ENCODE assay signal across 1 cellular context in the genomic region with DNA sequence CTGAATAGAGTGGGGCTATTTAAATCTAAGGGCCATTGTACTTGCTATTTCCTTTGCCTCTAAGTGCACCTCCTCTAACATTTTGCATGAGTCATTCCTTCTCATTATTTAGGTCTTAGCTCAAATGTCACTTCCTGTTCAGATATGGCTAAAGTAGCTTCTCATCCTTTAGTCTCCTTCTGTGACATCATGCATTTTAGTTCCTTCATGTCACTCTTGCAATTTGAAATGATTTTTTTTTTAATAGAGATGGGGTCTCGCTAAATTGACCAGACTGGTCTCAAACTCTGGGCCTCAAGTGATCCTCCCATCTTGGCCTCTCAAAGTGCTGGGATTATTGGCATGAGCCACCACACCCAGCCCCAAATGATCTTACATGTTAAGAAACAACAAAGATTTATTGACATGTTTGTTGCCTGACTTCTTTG.
TF ChIP-seq lines count a peak whose summit lies in the region.

No MANE protein-coding gene starts in this region.

TF ChIP-seq in GM23338, 12 proteins besides CTCF, POLR2A, EP300 and RAD21:
- TF ChIP-seq, protein P1, sequence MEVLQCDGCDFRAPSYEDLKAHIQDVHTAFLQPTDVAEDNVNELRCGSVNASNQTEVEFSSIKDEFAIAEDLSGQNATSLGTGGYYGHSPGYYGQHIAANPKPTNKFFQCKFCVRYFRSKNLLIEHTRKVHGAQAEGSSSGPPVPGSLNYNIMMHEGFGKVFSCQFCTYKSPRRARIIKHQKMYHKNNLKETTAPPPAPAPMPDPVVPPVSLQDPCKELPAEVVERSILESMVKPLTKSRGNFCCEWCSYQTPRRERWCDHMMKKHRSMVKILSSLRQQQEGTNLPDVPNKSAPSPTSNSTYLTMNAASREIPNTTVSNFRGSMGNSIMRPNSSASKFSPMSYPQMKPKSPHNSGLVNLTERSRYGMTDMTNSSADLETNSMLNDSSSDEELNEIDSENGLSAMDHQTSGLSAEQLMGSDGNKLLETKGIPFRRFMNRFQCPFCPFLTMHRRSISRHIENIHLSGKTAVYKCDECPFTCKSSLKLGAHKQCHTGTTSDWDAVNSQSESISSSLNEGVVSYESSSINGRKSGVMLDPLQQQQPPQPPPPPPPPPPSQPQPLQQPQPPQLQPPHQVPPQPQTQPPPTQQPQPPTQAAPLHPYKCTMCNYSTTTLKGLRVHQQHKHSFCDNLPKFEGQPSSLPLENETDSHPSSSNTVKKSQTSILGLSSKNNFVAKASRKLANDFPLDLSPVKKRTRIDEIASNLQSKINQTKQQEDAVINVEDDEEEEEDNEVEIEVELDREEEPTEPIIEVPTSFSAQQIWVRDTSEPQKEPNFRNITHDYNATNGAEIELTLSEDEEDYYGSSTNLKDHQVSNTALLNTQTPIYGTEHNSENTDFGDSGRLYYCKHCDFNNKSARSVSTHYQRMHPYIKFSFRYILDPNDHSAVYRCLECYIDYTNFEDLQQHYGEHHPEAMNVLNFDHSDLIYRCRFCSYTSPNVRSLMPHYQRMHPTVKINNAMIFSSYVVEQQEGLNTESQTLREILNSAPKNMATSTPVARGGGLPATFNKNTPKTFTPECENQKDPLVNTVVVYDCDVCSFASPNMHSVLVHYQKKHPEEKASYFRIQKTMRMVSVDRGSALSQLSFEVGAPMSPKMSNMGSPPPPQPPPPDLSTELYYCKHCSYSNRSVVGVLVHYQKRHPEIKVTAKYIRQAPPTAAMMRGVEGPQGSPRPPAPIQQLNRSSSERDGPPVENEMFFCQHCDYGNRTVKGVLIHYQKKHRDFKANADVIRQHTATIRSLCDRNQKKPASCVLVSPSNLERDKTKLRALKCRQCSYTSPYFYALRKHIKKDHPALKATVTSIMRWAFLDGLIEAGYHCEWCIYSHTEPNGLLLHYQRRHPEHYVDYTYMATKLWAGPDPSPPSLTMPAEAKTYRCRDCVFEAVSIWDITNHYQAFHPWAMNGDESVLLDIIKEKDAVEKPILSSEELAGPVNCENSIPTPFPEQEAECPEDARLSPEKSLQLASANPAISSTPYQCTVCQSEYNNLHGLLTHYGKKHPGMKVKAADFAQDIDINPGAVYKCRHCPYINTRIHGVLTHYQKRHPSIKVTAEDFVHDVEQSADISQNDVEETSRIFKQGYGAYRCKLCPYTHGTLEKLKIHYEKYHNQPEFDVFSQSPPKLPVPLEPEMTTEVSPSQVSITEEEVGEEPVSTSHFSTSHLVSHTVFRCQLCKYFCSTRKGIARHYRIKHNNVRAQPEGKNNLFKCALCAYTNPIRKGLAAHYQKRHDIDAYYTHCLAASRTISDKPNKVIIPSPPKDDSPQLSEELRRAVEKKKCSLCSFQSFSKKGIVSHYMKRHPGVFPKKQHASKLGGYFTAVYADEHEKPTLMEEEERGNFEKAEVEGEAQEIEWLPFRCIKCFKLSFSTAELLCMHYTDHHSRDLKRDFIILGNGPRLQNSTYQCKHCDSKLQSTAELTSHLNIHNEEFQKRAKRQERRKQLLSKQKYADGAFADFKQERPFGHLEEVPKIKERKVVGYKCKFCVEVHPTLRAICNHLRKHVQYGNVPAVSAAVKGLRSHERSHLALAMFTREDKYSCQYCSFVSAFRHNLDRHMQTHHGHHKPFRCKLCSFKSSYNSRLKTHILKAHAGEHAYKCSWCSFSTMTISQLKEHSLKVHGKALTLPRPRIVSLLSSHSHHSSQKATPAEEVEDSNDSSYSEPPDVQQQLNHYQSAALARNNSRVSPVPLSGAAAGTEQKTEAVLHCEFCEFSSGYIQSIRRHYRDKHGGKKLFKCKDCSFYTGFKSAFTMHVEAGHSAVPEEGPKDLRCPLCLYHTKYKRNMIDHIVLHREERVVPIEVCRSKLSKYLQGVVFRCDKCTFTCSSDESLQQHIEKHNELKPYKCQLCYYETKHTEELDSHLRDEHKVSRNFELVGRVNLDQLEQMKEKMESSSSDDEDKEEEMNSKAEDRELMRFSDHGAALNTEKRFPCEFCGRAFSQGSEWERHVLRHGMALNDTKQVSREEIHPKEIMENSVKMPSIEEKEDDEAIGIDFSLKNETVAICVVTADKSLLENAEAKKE (CRISPR knock-in tag; IDR thresholded peaks at IDR 0.05) = no peak
- TF ChIP-seq, protein P2, sequence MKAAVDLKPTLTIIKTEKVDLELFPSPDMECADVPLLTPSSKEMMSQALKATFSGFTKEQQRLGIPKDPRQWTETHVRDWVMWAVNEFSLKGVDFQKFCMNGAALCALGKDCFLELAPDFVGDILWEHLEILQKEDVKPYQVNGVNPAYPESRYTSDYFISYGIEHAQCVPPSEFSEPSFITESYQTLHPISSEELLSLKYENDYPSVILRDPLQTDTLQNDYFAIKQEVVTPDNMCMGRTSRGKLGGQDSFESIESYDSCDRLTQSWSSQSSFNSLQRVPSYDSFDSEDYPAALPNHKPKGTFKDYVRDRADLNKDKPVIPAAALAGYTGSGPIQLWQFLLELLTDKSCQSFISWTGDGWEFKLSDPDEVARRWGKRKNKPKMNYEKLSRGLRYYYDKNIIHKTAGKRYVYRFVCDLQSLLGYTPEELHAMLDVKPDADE (IDR thresholded peaks at IDR 0.05) = no peak
- TF ChIP-seq, protein P3, sequence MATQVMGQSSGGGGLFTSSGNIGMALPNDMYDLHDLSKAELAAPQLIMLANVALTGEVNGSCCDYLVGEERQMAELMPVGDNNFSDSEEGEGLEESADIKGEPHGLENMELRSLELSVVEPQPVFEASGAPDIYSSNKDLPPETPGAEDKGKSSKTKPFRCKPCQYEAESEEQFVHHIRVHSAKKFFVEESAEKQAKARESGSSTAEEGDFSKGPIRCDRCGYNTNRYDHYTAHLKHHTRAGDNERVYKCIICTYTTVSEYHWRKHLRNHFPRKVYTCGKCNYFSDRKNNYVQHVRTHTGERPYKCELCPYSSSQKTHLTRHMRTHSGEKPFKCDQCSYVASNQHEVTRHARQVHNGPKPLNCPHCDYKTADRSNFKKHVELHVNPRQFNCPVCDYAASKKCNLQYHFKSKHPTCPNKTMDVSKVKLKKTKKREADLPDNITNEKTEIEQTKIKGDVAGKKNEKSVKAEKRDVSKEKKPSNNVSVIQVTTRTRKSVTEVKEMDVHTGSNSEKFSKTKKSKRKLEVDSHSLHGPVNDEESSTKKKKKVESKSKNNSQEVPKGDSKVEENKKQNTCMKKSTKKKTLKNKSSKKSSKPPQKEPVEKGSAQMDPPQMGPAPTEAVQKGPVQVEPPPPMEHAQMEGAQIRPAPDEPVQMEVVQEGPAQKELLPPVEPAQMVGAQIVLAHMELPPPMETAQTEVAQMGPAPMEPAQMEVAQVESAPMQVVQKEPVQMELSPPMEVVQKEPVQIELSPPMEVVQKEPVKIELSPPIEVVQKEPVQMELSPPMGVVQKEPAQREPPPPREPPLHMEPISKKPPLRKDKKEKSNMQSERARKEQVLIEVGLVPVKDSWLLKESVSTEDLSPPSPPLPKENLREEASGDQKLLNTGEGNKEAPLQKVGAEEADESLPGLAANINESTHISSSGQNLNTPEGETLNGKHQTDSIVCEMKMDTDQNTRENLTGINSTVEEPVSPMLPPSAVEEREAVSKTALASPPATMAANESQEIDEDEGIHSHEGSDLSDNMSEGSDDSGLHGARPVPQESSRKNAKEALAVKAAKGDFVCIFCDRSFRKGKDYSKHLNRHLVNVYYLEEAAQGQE (IDR thresholded peaks at IDR 0.05; ENCODE audit: unreplicated experiment) = no peak
- TF ChIP-seq CREB1 (CRISPR knock-in tag; IDR thresholded peaks at IDR 0.05; ENCODE audit: low read depth) (no peak), NANOG (IDR thresholded peaks at IDR 0.05; ENCODE audit: borderline replicate concordance) (no peak), STAT1 (IDR thresholded peaks at IDR 0.05; ENCODE audit: unreplicated experiment) (no peak), EZH2 (IDR thresholded peaks at IDR 0.05; ENCODE audit: low read depth, unreplicated experiment) (no peak), ZNF114 (CRISPR knock-in tag; IDR thresholded peaks at IDR 0.05) (no peak), POLR2AphosphoS5 (IDR thresholded peaks at IDR 0.05; ENCODE audit: low read depth) (no peak)
